4 cellular contexts compared by ENCODE assay signal in genomic region chr4:112208137-112209095, GRCh38. TPM values are rescaled to one million over a fixed set of nuclear protein-coding genes. Genes with fewer than 3 reads are reported as not detected.
DNase-seq lines count a peak whose midpoint lies in the region; ATAC-seq, FAIRE-seq and TF ChIP-seq lines count a peak whose summit lies in the region.
"Not testable (repeated sequence)": the region's sequence is repeated elsewhere in the genome, so short reads cannot be mapped to it uniquely, and the experiment has no call there.

No MANE protein-coding gene starts in this region.

- not testable (repeated sequence) for H3K27me3 ChIP-seq in K562 (ENCODE audit: control insufficient read depth in 2 of 2, insufficient read depth in 2 of 2, low read length in 2 of 2); hepatocyte; HepG2 (ENCODE audit: control insufficient read depth in 1 of 2, insufficient read depth in 2 of 2, low read length in 2 of 2)

- H3K9me3 Mint-ChIP-seq in WTC11, result peaks cover 17% of the 10 kb centered on the region

- H3K9ac ChIP-seq in K562 (ENCODE audit: insufficient read depth in 1 of 2, low read depth in 2 of 2, low read length in 2 of 2), result not testable (repeated sequence)
- H3K9ac ChIP-seq in HepG2 (ENCODE audit: insufficient read depth, low read depth, low read length), result peak overlapping the region; percentile 3

- not testable (repeated sequence) for H3K4me3 Mint-ChIP-seq in WTC11

- H3K4me2 ChIP-seq in K562 (ENCODE audit: insufficient read depth, low read length); hepatocyte: not testable (repeated sequence)
- H3K4me2 ChIP-seq in HepG2 (ENCODE audit: low read depth, low read length), result peak overlapping the region; percentile 63

- not testable (repeated sequence) for TF ChIP-seq POLR2A in K562 (conservative IDR thresholded peaks at IDR 0.05); HepG2 (IDR thresholded peaks at IDR 0.05; ENCODE audit: insufficient read depth in 1 of 2, low read depth in 2 of 2, low read length in 2 of 2)

- 0 out of 2 replicates have a peak overlapping the region, but pooled peaks have one; percentile 55 for H2AFZ ChIP-seq in K562 (ENCODE audit: low read depth, low read length)
- H2AFZ ChIP-seq in hepatocyte; HepG2 (ENCODE audit: low read length): not testable (repeated sequence)

- intact Hi-C loops in K562 (cut with micrococcal nuclease), result not testable (repeated sequence)
- intact Hi-C loops in HepG2 (cut with micrococcal nuclease; ENCODE audit: unreplicated experiment), result loop anchor here (1.0 to 2.0 kb wide), 2 partner anchors 23 to 62 kb away; partner anchors contain the start of gene AP1AR

- H4K20me1 ChIP-seq in K562 (replicated peaks; ENCODE audit: control insufficient read depth, insufficient read depth, low read length); hepatocyte (ENCODE audit: insufficient read depth, poor library complexity, severe bottlenecking); HepG2 (ENCODE audit: insufficient read depth, low read length): not testable (repeated sequence)

- POLR2A ChIA-PET in WTC11 (lab: Charles Lee); K562 (lab: Yijun Ruan, JAX): not testable (repeated sequence)
- POLR2A ChIA-PET in HepG2 (lab: Yijun Ruan, JAX), result interaction anchor here (0.6 to 3.0 kb wide), 3 partner anchors 18 to 95 kb away, joined by 3 to 25 read pairs (median 5); partner anchors contain the start of gene AP1AR

- not testable (repeated sequence) for H3K27ac Mint-ChIP-seq in WTC11

- not testable (repeated sequence) for H3K36me3 Mint-ChIP-seq in WTC11

- BruUV-seq in K562 (replicated peaks; lab: Mats Ljungman, UMichigan), result not testable (repeated sequence)
- TSS peak; percentile 96 for BruUV-seq in HepG2 (replicated peaks; lab: Mats Ljungman, UMichigan)

- not testable (repeated sequence) for FAIRE-seq in K562 (lab: Jason Lieb, UNC)
- peak; percentile 77 for FAIRE-seq in HepG2 (lab: Jason Lieb, UNC)

- not testable (repeated sequence) for TF ChIP-seq EP300 in K562 (IDR thresholded peaks at IDR 0.05; ENCODE audit: low read length)
- peak in 1 of 2 experiments; percentile 89; a peak in 2 of 4 replicates for TF ChIP-seq EP300 in HepG2 (IDR thresholded peaks at IDR 0.05; ENCODE audit: low read depth in 2 of 2, low read length in 2 of 2)
- peak; percentile 94 for TF ChIP-seq EP300 in HepG2 (CRISPR knock-in tag; IDR thresholded peaks at IDR 0.05; ENCODE audit: borderline replicate concordance)

- not testable (repeated sequence) for H3K36me3 ChIP-seq in K562 (ENCODE audit: control insufficient read depth, insufficient read depth, low read length); hepatocyte (replicated peaks; ENCODE audit: insufficient read depth, low read depth); HepG2 (replicated peaks in 1 of 2; ENCODE audit: control insufficient read depth in 1 of 2, insufficient read depth in 2 of 2, low read length in 2 of 2)

- not testable (repeated sequence) for DNase-seq in WTC11 (ENCODE audit: low spot score); K562 (ENCODE audit: extremely low read depth in 1 of 4, low spot score in 3 of 4)
- DNase-seq in hepatocyte (ENCODE audit: low spot score) (peak; percentile 39), HepG2 (ENCODE audit: low spot score) (peak; percentile 95)

- H3K9me2 ChIP-seq in hepatocyte (replicated peaks; ENCODE audit: insufficient read depth), result not testable (repeated sequence)

- not testable (repeated sequence) for TF ChIP-seq RAD21 in K562 (CRISPR knock-in tag; conservative IDR thresholded peaks at IDR 0.05 in 1 of 2, IDR thresholded peaks at IDR 0.05 in 1 of 2)
- peak; percentile 26; the same call in 1 of the 2 replicates for TF ChIP-seq RAD21 in HepG2 (CRISPR knock-in tag; IDR thresholded peaks at IDR 0.05)

- not testable (repeated sequence) for H3K4me1 Mint-ChIP-seq in WTC11

- not testable (repeated sequence) for H3K27ac ChIP-seq in K562 (ENCODE audit: extremely low read depth, low read depth, low read length)
- H3K27ac ChIP-seq in hepatocyte (peak overlapping the region; percentile 81), HepG2 (ENCODE audit: extremely low read length, insufficient read depth, low read length) (peak overlapping the region; percentile 85)

- not testable (repeated sequence) for ATAC-seq in WTC11, K562
- ATAC-seq in HepG2, result peak; percentile 36; the same call in 1 of the 3 replicates

- not testable (repeated sequence) for TF ChIP-seq CTCF in WTC11 (IDR thresholded peaks at IDR 0.05); K562 (IDR thresholded peaks at IDR 0.05 in 2 of 3, conservative IDR thresholded peaks at IDR 0.05 in 1 of 3; ENCODE audit: insufficient read depth in 2 of 3, low read depth in 1 of 3, low read length in 3 of 3); hepatocyte (IDR thresholded peaks at IDR 0.05; ENCODE audit: poor library complexity); HepG2 (CRISPR knock-in tag; IDR thresholded peaks at IDR 0.05)

- H3K9me3 ChIP-seq in K562 (replicated peaks; ENCODE audit: control insufficient read depth, insufficient read depth, low read depth, low read length); hepatocyte (ENCODE audit: low read depth): not testable (repeated sequence)
- peaks cover 11% of the 10 kb centered on the region; the same call in 1 of the 2 replicates for H3K9me3 ChIP-seq in HepG2 (ENCODE audit: low read length)

- H3K4me1 ChIP-seq in K562 (replicated peaks in 1 of 2; ENCODE audit: control insufficient read depth in 2 of 2, insufficient read depth in 2 of 2, low read length in 2 of 2); hepatocyte (ENCODE audit: insufficient read depth): not testable (repeated sequence)
- H3K4me1 ChIP-seq in HepG2 (ENCODE audit: insufficient read depth, low read length), result peaks cover 53% of the 10 kb centered on the region

- CTCF ChIA-PET in WTC11 (lab: Charles Lee), result interaction anchor here (1.3 kb wide), 1 partner anchor 108 kb away, joined by 3 read pairs; no protein-coding TSS in a partner anchor
- CTCF ChIA-PET in K562 (lab: Yijun Ruan, JAX; ENCODE audit: low intra/inter-chr PET ratio); HepG2 (lab: Yijun Ruan, JAX; ENCODE audit: low intra/inter-chr PET ratio, low total read pairs): not testable (repeated sequence)

- not testable (repeated sequence) for H3K4me3 ChIP-seq in K562, hepatocyte
- H3K4me3 ChIP-seq in HepG2 (replicated peaks in 1 of 3; ENCODE audit: insufficient read depth in 1 of 3, low read depth in 2 of 3, low read length in 3 of 3), result peak overlapping the region in 1 of 3 experiments; percentile 21; a peak in 1 of 6 replicates

- 36% methylated on average over 7 of the region's 7 CpGs for WGBS in K562 (ENCODE audit: insufficient coverage, low coverage, missing lambda C conversion rate)
- 84% methylated on average over 7 of the region's 7 CpGs for WGBS in hepatocyte (ENCODE audit: low lambda C conversion rate, missing lambda C conversion rate)
- 17% methylated on average over 7 of the region's 7 CpGs for WGBS in HepG2 (ENCODE audit: low lambda C conversion rate)

- in situ Hi-C loops in K562 (cut with MboI); HepG2 (cut with HindIII; ENCODE audit: extremely low pct_ligation_motif_present, low pct_unique_long_range_greater_than_20kb): not testable (repeated sequence)

- not testable (repeated sequence) for H3K79me2 ChIP-seq in K562 (ENCODE audit: control insufficient read depth, insufficient read depth, low read length); hepatocyte; HepG2 (ENCODE audit: insufficient read depth, low read length)

- H3K9me1 ChIP-seq in K562 (ENCODE audit: control insufficient read depth, insufficient read depth, low read length), result not testable (repeated sequence)

- H3K27me3 Mint-ChIP-seq in WTC11 (ENCODE audit: low read depth), result not testable (repeated sequence)

RNA-seq across cellular contexts. Expression of gene AP1AR, which starts 23.2 kb away (rescaled TPM):
- total RNA-seq in WTC11 (2021) (22.4 to 26.1 TPM (median 23.1 TPM) in 3 replicates), K562 (2014; rRNA removed) (12.2 and 14.7 TPM in 2 replicates), K562 (2014; rRNA removed; fragmentation: Illumina TruSeq; extraction: Trizol) (18.4 and 20.4 TPM in 2 replicates), K562 (2015; rRNA removed; fragmentation: Illumina TruSeq; extraction: Trizol) (20.2 and 20.7 TPM in 2 replicates), K562 (2021) (14.0 and 20.0 TPM in 2 replicates), hepatocyte (36.8 and 48.1 TPM in 2 replicates), HepG2 (2016; rRNA removed; fragmentation: Illumina TruSeq; extraction: Trizol) (39.9 and 43.5 TPM in 2 replicates)
- total RNA-seq in K562 (2011; cell fraction: chromatin; rRNA removed; ENCODE audit: low replicate concordance), result 2.7 and 13.3 TPM in 2 replicates
- total RNA-seq in K562 (2011; cell fraction: nucleolus; rRNA removed), result 3.4 and 5.0 TPM in 2 replicates
- total RNA-seq in K562 (2011; cell fraction: nucleoplasm; rRNA removed), result 5.3 and 5.6 TPM in 2 replicates
- polyA plus RNA-seq in K562 (2011; rRNA removed) (9.4 and 11.3 TPM in 2 replicates), K562 (2014; fragmentation: Illumina TruSeq; extraction: Trizol) (11.3 and 11.6 TPM in 2 replicates), K562 (2014; fragmentation: Nextera tagmentation; extraction: Ambion mirVana) (1 to 10 TPM; 2.6 to 2.7 TPM), K562 (2014; rRNA removed) (14.6 and 16.5 TPM in 2 replicates), hepatocyte (19.4 and 22.6 TPM in 2 replicates), HepG2 (2011; rRNA removed) (18.7 and 24.9 TPM in 2 replicates)
- 2.7 and 2.8 TPM in 2 replicates for polyA plus RNA-seq in K562 (2011; cell fraction: cytosol; rRNA removed)
- 5.2 and 6.6 TPM in 2 replicates for polyA plus RNA-seq in K562 (2011; cell fraction: nucleus; rRNA removed)
- 8.5 and 10.1 TPM in 2 replicates for polyA plus RNA-seq in K562 (2012)
- polyA minus RNA-seq in K562 (2011; rRNA and poly(A)+ RNA removed), result 9.0 and 10.2 TPM in 2 replicates
- 10.6 and 10.7 TPM in 2 replicates for polyA minus RNA-seq in K562 (2011; cell fraction: cytosol; rRNA and poly(A)+ RNA removed)
- polyA minus RNA-seq in K562 (2011; cell fraction: nucleus; rRNA and poly(A)+ RNA removed), result 7.5 and 13.9 TPM in 2 replicates
- 9.9 and 12.4 TPM in 2 replicates for total RNA-seq in HepG2 (2016; cell fraction: cytosol; rRNA removed; fragmentation: Illumina TruSeq; extraction: Trizol; ENCODE audit: low read depth)
- 37.3 and 48.0 TPM in 2 replicates for total RNA-seq in HepG2 (2016; cell fraction: insoluble cytoplasmic fraction; rRNA removed; fragmentation: Illumina TruSeq; extraction: Trizol)
- total RNA-seq in HepG2 (2016; cell fraction: membrane; rRNA removed; fragmentation: Illumina TruSeq; extraction: Trizol), result 32.1 and 34.9 TPM in 2 replicates
- total RNA-seq in HepG2 (2016; cell fraction: nucleus; rRNA removed; fragmentation: Illumina TruSeq; extraction: Trizol), result 36.3 and 37.1 TPM in 2 replicates
- polyA plus RNA-seq in HepG2 (2011; cell fraction: cytosol; rRNA removed), result 9.4 and 12.4 TPM in 2 replicates
- polyA plus RNA-seq in HepG2 (2011; cell fraction: nucleus; rRNA removed), result 16.5 and 18.1 TPM in 2 replicates
- polyA plus RNA-seq in HepG2 (2012), result 34.5 and 45.9 TPM in 2 replicates
- 5.6 and 9.0 TPM in 2 replicates for polyA plus RNA-seq in HepG2 (2016; cell fraction: cytosol; fragmentation: Illumina TruSeq; extraction: Trizol; ENCODE audit: low read depth)
- 42.9 and 47.4 TPM in 2 replicates for polyA plus RNA-seq in HepG2 (2016; cell fraction: insoluble cytoplasmic fraction; fragmentation: Illumina TruSeq; extraction: Trizol; ENCODE audit: low read depth)
- polyA plus RNA-seq in HepG2 (2016; cell fraction: membrane; fragmentation: Illumina TruSeq; extraction: Trizol; ENCODE audit: low read depth), result 18.8 and 22.4 TPM in 2 replicates
- polyA plus RNA-seq in HepG2 (2016; cell fraction: nucleus; fragmentation: Illumina TruSeq; extraction: Trizol; ENCODE audit: insufficient read depth, low read depth), result 47.3 and 50.7 TPM in 2 replicates
- polyA minus RNA-seq in HepG2 (2011; rRNA and poly(A)+ RNA removed; ENCODE audit: low replicate concordance), result 2.5 and 22.2 TPM in 2 replicates
- 30.6 and 31.0 TPM in 2 replicates for polyA minus RNA-seq in HepG2 (2011; cell fraction: cytosol; rRNA and poly(A)+ RNA removed)
- 47.1 and 50.7 TPM in 2 replicates for polyA minus RNA-seq in HepG2 (2011; cell fraction: nucleus; rRNA and poly(A)+ RNA removed)
